In genomic region chr17:39169101-39169500, GRCh38 we compare ENCODE assay signal across 27 cellular contexts. TPM values are rescaled to one million over a fixed set of nuclear protein-coding genes. Genes with fewer than 3 reads are reported as not detected.
"Had no signal": no experiment of that assay in that cellular context is flagged by ENCODE, and none has a peak within 500 bp of the region (broad histone marks: within the 10 kb centered on the region; RNA-seq: fewer than 3 reads in every experiment).

No MANE protein-coding gene starts in this region.

- H3K36me3 Mint-ChIP-seq: activated naive CD4-positive, alpha-beta T cell treated with anti-CD3 and anti-CD28 coated beads, Interleukin-2, amount 50 U/mL, for 24 hours had no signal

- H3K4me3 ChIP-seq: ascending aorta, tibial nerve had no signal

- H3K9me3 ChIP-seq: ascending aorta, tibial nerve had no signal

- H3K4me3 Mint-ChIP-seq: activated CD8-positive, alpha-beta T cell treated with anti-CD3 and anti-CD28 coated beads, Interleukin-2, amount 10 ng/mL, durations not matched to agents 7 days and 5 days; activated naive CD4-positive, alpha-beta T cell treated with anti-CD3 and anti-CD28 coated beads, Interleukin-2, amount 50 U/mL, for 24 hours; memory B cell; stimulated activated effector memory CD8-positive, alpha-beta T cell treated with anti-CD3 and anti-CD28 coated beads, Interleukin-12 subunit alpha, Interleukin-12 subunit beta, amount 100 ng/mL, for 72 hours; stimulated activated naive CD8-positive, alpha-beta T cell treated with anti-CD3 and anti-CD28 coated beads, Interleukin-15, amount 100 ng/mL, for 72 hours had no signal

- DNase-seq: activated CD4-positive, alpha-beta T cell treated with anti-CD3 and anti-CD28 coated beads, Interleukin-2, amount 50 U/mL, for 1 hour; activated CD4-positive, CD25-positive, alpha-beta regulatory T cell treated with anti-CD3 and anti-CD28 coated beads, Interleukin-2, amount 50 U/mL, for 72 hours; activated CD8-positive, alpha-beta T cell treated with anti-CD3 and anti-CD28 coated beads, Interleukin-2, amount 10 ng/mL, durations not matched to agents 7 days and 5 days; activated gamma-delta T cell treated with Interleukin-2 at 50 U/mL for 16 hours; brain microvascular endothelial cell; caudate nucleus; effector memory CD4-positive, alpha-beta T cell; hypothalamus; left colon; occipital lobe; small intestine; stimulated activated CD4-positive, alpha-beta T cell treated with anti-CD3 and anti-CD28 coated beads, Interleukin-2, amount 100 ng/mL, for 24 hours; stimulated activated naive CD8-positive, alpha-beta T cell treated with anti-CD3 and anti-CD28 coated beads, Interleukin-15, amount 100 ng/mL, for 72 hours; T-helper 2 cell had no signal

- H3K27me3 ChIP-seq: ascending aorta had no signal

- H3K9me3 Mint-ChIP-seq: activated naive CD4-positive, alpha-beta T cell treated with anti-CD3 and anti-CD28 coated beads, Interleukin-2, amount 50 U/mL, for 24 hours; stimulated activated effector memory CD8-positive, alpha-beta T cell treated with anti-CD3 and anti-CD28 coated beads, Interleukin-12 subunit alpha, Interleukin-12 subunit beta, amount 100 ng/mL, for 72 hours; stimulated activated naive CD8-positive, alpha-beta T cell treated with anti-CD3 and anti-CD28 coated beads, Interleukin-15, amount 100 ng/mL, for 72 hours had no signal

- H3K27ac ChIP-seq: ascending aorta, brain microvascular endothelial cell, tibial nerve, VCaP had no signal

- H3K36me3 ChIP-seq: ascending aorta, brain microvascular endothelial cell, tibial nerve had no signal

- H3K27ac Mint-ChIP-seq: activated CD8-positive, alpha-beta T cell treated with anti-CD3 and anti-CD28 coated beads, Interleukin-2, amount 10 ng/mL, durations not matched to agents 7 days and 5 days; activated naive CD4-positive, alpha-beta T cell treated with anti-CD3 and anti-CD28 coated beads, Interleukin-2, amount 50 U/mL, for 24 hours; memory B cell; stimulated activated effector memory CD8-positive, alpha-beta T cell treated with anti-CD3 and anti-CD28 coated beads, Interleukin-12 subunit alpha, Interleukin-12 subunit beta, amount 100 ng/mL, for 72 hours; stimulated activated naive CD8-positive, alpha-beta T cell treated with anti-CD3 and anti-CD28 coated beads, Interleukin-15, amount 100 ng/mL, for 72 hours had no signal

- ATAC-seq: activated CD8-positive, alpha-beta T cell treated with anti-CD3 and anti-CD28 coated beads, Interleukin-2, amount 10 ng/mL, durations not matched to agents 7 days and 5 days; esophagus mucosa; left colon; sciatic nerve; stimulated activated effector memory CD8-positive, alpha-beta T cell treated with anti-CD3 and anti-CD28 coated beads, Interleukin-12 subunit alpha, Interleukin-12 subunit beta, amount 100 ng/mL, for 72 hours; stimulated activated naive CD8-positive, alpha-beta T cell treated with anti-CD3 and anti-CD28 coated beads, Interleukin-15, amount 100 ng/mL, for 72 hours had no signal

RNA-seq across cellular contexts. Expression of gene ARL5C, which starts 3.1 kb away (rescaled TPM):
- total RNA-seq: activated CD8-positive, alpha-beta T cell treated with anti-CD3 and anti-CD28 coated beads, Interleukin-2, amount 10 ng/mL, durations not matched to agents 7 days and 5 days; ascending aorta; dermis microvascular lymphatic vessel endothelial cell; endothelial cell of umbilical vein; esophagus mucosa; frontal cortex; lower leg skin; occipital lobe; renal cortical epithelial cell; sciatic nerve; tibial nerve had no signal

RNA-seq across cellular contexts. Expression of gene PLXDC1, which starts 17.7 kb away (rescaled TPM):
- total RNA-seq: dermis microvascular lymphatic vessel endothelial cell, endothelial cell of umbilical vein, renal cortical epithelial cell had no signal

RNA-seq across cellular contexts. Expression of gene STAC2, which starts 56.6 kb away (rescaled TPM):
- total RNA-seq: activated CD8-positive, alpha-beta T cell treated with anti-CD3 and anti-CD28 coated beads, Interleukin-2, amount 10 ng/mL, durations not matched to agents 7 days and 5 days; dermis microvascular lymphatic vessel endothelial cell; endothelial cell of umbilical vein had no signal
